Comparison of ENCODE assay signal across 1 cellular context in the genomic region with DNA sequence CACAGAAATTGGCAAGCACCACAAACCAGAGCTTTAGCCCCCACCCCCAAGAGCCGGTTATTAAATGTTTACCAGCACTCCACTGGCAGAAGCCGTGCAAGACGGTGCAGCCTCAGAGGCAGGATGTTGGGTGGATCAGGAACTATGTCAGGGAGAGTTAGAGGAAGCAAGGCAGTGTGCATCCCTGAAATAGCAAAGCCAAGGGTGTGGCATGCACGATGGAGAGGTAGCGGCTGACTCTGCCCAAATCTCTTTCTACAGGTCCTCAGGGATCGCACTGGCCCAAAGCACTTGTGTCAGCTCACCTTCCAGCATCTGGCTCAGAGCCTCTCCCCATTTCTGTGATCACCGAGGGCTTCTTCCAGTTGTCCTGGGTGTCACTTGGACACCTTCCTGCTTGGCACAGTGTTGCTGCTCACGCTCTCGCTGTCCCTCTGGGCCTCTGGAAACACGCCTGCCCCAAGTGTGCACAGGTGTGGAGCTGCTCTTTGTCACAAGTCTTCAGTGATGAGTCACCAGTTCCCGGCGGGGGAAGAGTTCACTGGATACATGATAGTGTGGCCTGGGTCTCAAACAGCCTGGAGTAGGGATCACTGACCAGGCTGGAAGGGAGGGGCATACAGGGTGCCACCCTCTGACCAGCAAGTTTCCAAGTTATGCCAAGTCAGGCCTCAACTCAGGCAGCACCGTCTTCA.
TF ChIP-seq lines count a peak whose summit lies in the region.

No MANE protein-coding gene starts in this region.

TF ChIP-seq in HepG2, 621 proteins besides CTCF, POLR2A, EP300 and RAD21 (continued from another document and continues in another):
- TF ChIP-seq, protein P1, sequence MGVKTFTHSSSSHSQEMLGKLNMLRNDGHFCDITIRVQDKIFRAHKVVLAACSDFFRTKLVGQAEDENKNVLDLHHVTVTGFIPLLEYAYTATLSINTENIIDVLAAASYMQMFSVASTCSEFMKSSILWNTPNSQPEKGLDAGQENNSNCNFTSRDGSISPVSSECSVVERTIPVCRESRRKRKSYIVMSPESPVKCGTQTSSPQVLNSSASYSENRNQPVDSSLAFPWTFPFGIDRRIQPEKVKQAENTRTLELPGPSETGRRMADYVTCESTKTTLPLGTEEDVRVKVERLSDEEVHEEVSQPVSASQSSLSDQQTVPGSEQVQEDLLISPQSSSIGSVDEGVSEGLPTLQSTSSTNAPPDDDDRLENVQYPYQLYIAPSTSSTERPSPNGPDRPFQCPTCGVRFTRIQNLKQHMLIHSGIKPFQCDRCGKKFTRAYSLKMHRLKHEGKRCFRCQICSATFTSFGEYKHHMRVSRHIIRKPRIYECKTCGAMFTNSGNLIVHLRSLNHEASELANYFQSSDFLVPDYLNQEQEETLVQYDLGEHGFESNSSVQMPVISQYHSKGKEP (CRISPR knock-in tag; IDR thresholded peaks at IDR 0.05) = no peak
- TF ChIP-seq, protein P2, sequence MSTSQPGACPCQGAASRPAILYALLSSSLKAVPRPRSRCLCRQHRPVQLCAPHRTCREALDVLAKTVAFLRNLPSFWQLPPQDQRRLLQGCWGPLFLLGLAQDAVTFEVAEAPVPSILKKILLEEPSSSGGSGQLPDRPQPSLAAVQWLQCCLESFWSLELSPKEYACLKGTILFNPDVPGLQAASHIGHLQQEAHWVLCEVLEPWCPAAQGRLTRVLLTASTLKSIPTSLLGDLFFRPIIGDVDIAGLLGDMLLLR (CRISPR knock-in tag; IDR thresholded peaks at IDR 0.05) = no peak
- TF ChIP-seq NONO (IDR thresholded peaks at IDR 0.05) (no peak), NONO (CRISPR knock-in tag; conservative IDR thresholded peaks at IDR 0.05) (no peak), MAFK (conservative IDR thresholded peaks at IDR 0.05 in 1 of 2, IDR thresholded peaks at IDR 0.05 in 1 of 2; ENCODE audit: low read length in 2 of 2) (0 out of 4 replicates have a peak, but pooled peaks of 1 of the 2 experiments have one; percentile 1), IKZF1 (IDR thresholded peaks at IDR 0.05) (no peak), ZNF782 (CRISPR knock-in tag; IDR thresholded peaks at IDR 0.05; ENCODE audit: borderline replicate concordance) (no peak), ZNF24 (IDR thresholded peaks at IDR 0.05) (no peak), ZNF484 (CRISPR knock-in tag; IDR thresholded peaks at IDR 0.05; ENCODE audit: borderline replicate concordance, low read depth) (no peak), ZZZ3 (CRISPR knock-in tag; IDR thresholded peaks at IDR 0.05; ENCODE audit: borderline replicate concordance) (no peak), JUN (CRISPR knock-in tag; IDR thresholded peaks at IDR 0.05) (peak; percentile 82), ZBTB3 (CRISPR knock-in tag; IDR thresholded peaks at IDR 0.05; ENCODE audit: borderline replicate concordance, low read depth) (no peak), TAF1 (CRISPR knock-in tag; IDR thresholded peaks at IDR 0.05) (no peak), ZFP37 (CRISPR knock-in tag; IDR thresholded peaks at IDR 0.05; ENCODE audit: borderline replicate concordance) (no peak), RARA (CRISPR knock-in tag; IDR thresholded peaks at IDR 0.05) (peak; percentile 56), ZNF660 (CRISPR knock-in tag; IDR thresholded peaks at IDR 0.05; ENCODE audit: borderline replicate concordance, low read depth) (no peak), ZNF3 (CRISPR knock-in tag; IDR thresholded peaks at IDR 0.05) (no peak), ZNF264 (CRISPR knock-in tag; IDR thresholded peaks at IDR 0.05) (no peak), ZNF614 (CRISPR knock-in tag; IDR thresholded peaks at IDR 0.05; ENCODE audit: borderline replicate concordance) (no peak), ZSCAN21 (CRISPR knock-in tag; IDR thresholded peaks at IDR 0.05; ENCODE audit: borderline replicate concordance) (no peak), U2AF1 (optimal IDR thresholded peaks at IDR 0.05; ENCODE audit: low read depth, low read length) (no peak), ZNF772 (CRISPR knock-in tag; IDR thresholded peaks at IDR 0.05) (no peak), MTF2 (CRISPR knock-in tag; IDR thresholded peaks at IDR 0.05; ENCODE audit: borderline replicate concordance) (no peak), ZFP36L1 (CRISPR knock-in tag; IDR thresholded peaks at IDR 0.05) (no peak), CBFB (CRISPR knock-in tag; IDR thresholded peaks at IDR 0.05) (no peak), GLI4 (CRISPR knock-in tag; IDR thresholded peaks at IDR 0.05; ENCODE audit: borderline replicate concordance) (no peak), ZNF383 (CRISPR knock-in tag; IDR thresholded peaks at IDR 0.05; ENCODE audit: borderline replicate concordance) (no peak), DMAP1 (CRISPR knock-in tag; IDR thresholded peaks at IDR 0.05) (no peak), RXRB (CRISPR knock-in tag; IDR thresholded peaks at IDR 0.05; ENCODE audit: borderline replicate concordance) (no peak), ZBTB1 (CRISPR knock-in tag; IDR thresholded peaks at IDR 0.05; ENCODE audit: borderline replicate concordance) (no peak), MAFF (IDR thresholded peaks at IDR 0.05; ENCODE audit: low read depth, low read length) (peak; percentile 6; the same call in 1 of the 2 replicates), ZNF569 (CRISPR knock-in tag; IDR thresholded peaks at IDR 0.05; ENCODE audit: borderline replicate concordance) (no peak), ZNF17 (CRISPR knock-in tag; IDR thresholded peaks at IDR 0.05) (no peak), TP53 (CRISPR knock-in tag; conservative IDR thresholded peaks at IDR 0.05) (no peak), SRSF1 (optimal IDR thresholded peaks at IDR 0.05; ENCODE audit: low read depth, low read length) (peak; percentile 48), GATAD2A (CRISPR knock-in tag; IDR thresholded peaks at IDR 0.05) (peak; percentile 37), KDM3A (CRISPR knock-in tag; IDR thresholded peaks at IDR 0.05; ENCODE audit: low read depth) (no peak), NFE2L1 (CRISPR knock-in tag; IDR thresholded peaks at IDR 0.05; ENCODE audit: borderline replicate concordance) (no peak; the same call in 1 of the 2 replicates), TBX2 (CRISPR knock-in tag; IDR thresholded peaks at IDR 0.05; ENCODE audit: borderline replicate concordance) (peak; percentile 72; the same call in 1 of the 2 replicates), ZNF546 (CRISPR knock-in tag; conservative IDR thresholded peaks at IDR 0.05) (no peak), RNF2 (conservative IDR thresholded peaks at IDR 0.05; ENCODE audit: low read depth) (no peak), SPEN (CRISPR knock-in tag; IDR thresholded peaks at IDR 0.05; ENCODE audit: low read depth) (no peak), ZNF629 (CRISPR knock-in tag; conservative IDR thresholded peaks at IDR 0.05) (no peak)
- TF ChIP-seq, protein P3, sequence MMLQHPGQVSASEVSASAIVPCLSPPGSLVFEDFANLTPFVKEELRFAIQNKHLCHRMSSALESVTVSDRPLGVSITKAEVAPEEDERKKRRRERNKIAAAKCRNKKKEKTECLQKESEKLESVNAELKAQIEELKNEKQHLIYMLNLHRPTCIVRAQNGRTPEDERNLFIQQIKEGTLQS (CRISPR knock-in tag; IDR thresholded peaks at IDR 0.05) = peak; percentile 79
- TF ChIP-seq, protein P4, sequence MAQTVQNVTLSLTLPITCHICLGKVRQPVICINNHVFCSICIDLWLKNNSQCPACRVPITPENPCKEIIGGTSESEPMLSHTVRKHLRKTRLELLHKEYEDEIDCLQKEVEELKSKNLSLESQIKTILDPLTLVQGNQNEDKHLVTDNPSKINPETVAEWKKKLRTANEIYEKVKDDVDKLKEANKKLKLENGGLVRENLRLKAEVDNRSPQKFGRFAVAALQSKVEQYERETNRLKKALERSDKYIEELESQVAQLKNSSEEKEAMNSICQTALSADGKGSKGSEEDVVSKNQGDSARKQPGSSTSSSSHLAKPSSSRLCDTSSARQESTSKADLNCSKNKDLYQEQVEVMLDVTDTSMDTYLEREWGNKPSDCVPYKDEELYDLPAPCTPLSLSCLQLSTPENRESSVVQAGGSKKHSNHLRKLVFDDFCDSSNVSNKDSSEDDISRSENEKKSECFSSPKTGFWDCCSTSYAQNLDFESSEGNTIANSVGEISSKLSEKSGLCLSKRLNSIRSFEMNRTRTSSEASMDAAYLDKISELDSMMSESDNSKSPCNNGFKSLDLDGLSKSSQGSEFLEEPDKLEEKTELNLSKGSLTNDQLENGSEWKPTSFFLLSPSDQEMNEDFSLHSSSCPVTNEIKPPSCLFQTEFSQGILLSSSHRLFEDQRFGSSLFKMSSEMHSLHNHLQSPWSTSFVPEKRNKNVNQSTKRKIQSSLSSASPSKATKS (CRISPR knock-in tag; IDR thresholded peaks at IDR 0.05) = no peak
- TF ChIP-seq, protein P5, sequence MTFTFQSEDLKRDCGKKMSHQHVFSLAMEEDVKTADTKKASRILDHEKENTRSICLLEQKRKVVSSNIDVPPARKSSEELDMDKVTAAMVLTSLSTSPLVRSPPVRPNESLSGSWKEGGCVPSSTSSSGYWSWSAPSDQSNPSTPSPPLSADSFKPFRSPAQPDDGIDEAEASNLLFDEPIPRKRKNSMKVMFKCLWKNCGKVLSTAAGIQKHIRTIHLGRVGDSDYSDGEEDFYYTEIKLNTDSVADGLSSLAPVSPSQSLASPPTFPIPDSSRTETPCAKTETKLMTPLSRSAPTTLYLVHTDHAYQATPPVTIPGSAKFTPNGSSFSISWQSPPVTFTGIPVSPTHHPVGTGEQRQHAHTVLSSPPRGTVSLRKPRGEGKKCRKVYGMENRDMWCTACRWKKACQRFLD (CRISPR knock-in tag; IDR thresholded peaks at IDR 0.05; ENCODE audit: borderline replicate concordance) = no peak
- TF ChIP-seq, protein P6, sequence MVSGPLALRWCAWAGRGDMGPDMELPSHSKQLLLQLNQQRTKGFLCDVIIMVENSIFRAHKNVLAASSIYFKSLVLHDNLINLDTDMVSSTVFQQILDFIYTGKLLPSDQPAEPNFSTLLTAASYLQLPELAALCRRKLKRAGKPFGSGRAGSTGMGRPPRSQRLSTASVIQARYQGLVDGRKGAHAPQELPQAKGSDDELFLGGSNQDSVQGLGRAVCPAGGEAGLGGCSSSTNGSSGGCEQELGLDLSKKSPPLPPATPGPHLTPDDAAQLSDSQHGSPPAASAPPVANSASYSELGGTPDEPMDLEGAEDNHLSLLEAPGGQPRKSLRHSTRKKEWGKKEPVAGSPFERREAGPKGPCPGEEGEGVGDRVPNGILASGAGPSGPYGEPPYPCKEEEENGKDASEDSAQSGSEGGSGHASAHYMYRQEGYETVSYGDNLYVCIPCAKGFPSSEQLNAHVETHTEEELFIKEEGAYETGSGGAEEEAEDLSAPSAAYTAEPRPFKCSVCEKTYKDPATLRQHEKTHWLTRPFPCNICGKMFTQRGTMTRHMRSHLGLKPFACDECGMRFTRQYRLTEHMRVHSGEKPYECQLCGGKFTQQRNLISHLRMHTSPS (CRISPR knock-in tag; IDR thresholded peaks at IDR 0.05; ENCODE audit: low read depth) = peak; percentile 58; the same call in 1 of the 2 replicates
- TF ChIP-seq, protein P7, sequence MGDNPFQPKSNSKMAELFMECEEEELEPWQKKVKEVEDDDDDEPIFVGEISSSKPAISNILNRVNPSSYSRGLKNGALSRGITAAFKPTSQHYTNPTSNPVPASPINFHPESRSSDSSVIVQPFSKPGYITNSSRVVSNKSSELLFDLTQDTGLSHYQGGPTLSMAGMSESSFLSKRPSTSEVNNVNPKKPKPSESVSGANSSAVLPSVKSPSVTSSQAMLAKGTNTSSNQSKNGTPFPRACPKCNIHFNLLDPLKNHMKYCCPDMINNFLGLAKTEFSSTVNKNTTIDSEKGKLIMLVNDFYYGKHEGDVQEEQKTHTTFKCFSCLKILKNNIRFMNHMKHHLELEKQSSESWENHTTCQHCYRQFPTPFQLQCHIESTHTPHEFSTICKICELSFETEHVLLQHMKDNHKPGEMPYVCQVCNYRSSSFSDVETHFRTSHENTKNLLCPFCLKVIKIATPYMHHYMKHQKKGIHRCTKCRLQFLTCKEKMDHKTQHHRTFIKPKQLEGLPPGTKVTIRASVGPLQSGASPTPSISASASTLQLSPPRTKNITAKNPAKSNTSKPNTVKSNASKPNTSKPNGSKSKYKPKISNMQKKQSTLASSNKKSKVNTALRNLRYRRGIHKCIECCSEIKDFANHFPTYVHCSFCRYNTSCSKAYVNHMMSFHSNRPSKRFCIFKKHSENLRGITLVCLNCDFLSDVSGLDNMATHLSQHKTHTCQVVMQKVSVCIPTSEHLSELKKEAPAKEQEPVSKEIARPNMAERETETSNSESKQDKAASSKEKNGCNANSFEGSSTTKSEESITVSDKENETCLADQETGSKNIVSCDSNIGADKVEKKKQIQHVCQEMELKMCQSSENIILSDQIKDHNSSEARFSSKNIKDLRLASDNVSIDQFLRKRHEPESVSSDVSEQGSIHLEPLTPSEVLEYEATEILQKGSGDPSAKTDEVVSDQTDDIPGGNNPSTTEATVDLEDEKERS (CRISPR knock-in tag; IDR thresholded peaks at IDR 0.05) = no peak
- TF ChIP-seq, protein P8, sequence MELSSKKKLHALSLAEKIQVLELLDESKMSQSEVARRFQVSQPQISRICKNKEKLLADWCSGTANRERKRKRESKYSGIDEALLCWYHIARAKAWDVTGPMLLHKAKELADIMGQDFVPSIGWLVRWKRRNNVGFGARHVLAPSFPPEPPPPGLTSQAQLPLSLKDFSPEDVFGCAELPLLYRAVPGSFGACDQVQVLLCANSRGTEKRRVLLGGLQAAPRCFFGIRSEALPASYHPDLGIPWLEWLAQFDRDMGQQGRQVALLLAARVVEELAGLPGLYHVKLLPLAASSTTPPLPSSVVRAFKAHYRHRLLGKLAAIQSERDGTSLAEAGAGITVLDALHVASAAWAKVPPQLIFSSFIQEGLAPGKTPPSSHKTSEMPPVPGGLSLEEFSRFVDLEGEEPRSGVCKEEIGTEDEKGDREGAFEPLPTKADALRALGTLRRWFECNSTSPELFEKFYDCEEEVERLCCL (CRISPR knock-in tag; IDR thresholded peaks at IDR 0.05; ENCODE audit: borderline replicate concordance) = no peak
- TF ChIP-seq, protein P9, sequence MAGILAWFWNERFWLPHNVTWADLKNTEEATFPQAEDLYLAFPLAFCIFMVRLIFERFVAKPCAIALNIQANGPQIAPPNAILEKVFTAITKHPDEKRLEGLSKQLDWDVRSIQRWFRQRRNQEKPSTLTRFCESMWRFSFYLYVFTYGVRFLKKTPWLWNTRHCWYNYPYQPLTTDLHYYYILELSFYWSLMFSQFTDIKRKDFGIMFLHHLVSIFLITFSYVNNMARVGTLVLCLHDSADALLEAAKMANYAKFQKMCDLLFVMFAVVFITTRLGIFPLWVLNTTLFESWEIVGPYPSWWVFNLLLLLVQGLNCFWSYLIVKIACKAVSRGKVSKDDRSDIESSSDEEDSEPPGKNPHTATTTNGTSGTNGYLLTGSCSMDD (CRISPR knock-in tag; IDR thresholded peaks at IDR 0.05) = no peak
